13 cellular contexts compared by ENCODE assay signal in genomic region chr11:27688076-27688475, GRCh38.
"Had no signal": no experiment of that assay in that cellular context is flagged by ENCODE, and none has a peak within 500 bp of the region (broad histone marks: within the 10 kb centered on the region; RNA-seq: fewer than 3 reads in every experiment).

No MANE protein-coding gene starts in this region.

- H3K4me3 ChIP-seq: body of pancreas, gastroesophageal sphincter, lower lobe of right lung, skin epidermis, upper lobe of left lung had no signal

- H3K4me1 ChIP-seq: body of pancreas, gastroesophageal sphincter, lower lobe of right lung, upper lobe of left lung had no signal

- H3K9me3 ChIP-seq: body of pancreas, gastroesophageal sphincter, lower lobe of right lung, upper lobe of left lung had no signal

- H3K36me3 ChIP-seq: gastroesophageal sphincter, lower lobe of right lung, upper lobe of left lung had no signal

- DNase-seq: activated T-cell treated with anti-CD3 and anti-CD28 coated beads, Interleukin-2, amount 50 U/mL, for 1 hour; amniotic stem cell; body of pancreas; central memory CD4-positive, alpha-beta T cell; cortex of kidney; effector memory CD4-positive, alpha-beta T cell; lower lobe of right lung; naive B cell; T-helper 2 cell; upper lobe of left lung had no signal

- H3K27me3 ChIP-seq: body of pancreas, gastroesophageal sphincter, upper lobe of left lung had no signal

- H3K27ac ChIP-seq: body of pancreas, epithelial cell of prostate, gastroesophageal sphincter, lower lobe of right lung, skin epidermis, upper lobe of left lung had no signal
